ENCODE assay signal across 8 cellular contexts in the genomic region with DNA sequence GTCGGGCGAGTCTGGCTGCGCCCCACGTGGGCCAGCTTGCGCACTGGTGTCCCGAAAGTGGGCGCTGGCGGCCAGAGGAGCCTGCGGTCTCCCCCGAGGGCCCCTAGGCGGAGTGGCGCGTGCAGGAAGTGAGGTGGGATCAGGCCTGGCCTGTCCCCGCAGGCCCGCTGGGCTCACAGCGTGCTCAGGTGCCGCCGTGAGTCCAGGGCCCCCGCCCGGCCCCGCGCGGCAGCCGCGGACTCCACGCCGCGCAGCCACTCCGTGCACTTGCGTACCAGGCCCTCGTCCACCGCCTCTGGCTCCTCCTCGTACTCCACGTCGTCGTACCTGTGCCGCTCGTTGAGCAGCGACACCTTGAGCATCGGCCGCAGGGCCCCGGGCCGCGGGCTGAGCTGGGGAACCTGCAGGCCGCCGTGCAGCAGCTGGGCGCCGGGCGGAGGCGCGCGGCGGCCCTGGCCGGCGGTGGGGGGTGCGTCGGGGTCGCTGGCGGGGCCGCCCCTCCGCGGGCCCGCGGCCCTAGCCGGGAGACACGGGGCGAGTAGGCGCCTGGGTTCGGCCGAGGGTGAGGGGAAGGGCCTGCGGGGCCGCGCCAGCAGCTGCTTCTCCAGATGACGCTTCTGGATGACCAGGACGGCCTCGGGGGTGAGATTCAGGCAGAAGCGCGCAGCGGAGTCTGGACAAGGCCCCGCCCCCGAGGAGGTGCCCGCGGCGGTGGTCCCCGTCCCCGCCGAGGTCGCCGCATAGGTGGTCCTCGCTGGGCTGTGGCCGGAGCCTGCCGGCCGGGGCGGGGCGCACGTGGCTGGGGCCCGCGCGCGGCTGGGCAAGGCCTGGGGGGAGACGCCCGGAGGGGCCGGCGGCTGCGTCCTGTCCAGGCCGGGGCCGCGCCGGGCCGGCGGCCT. TPM values are rescaled to one million over a fixed set of nuclear protein-coding genes. Genes with fewer than 3 reads are reported as not detected.
DNase-seq lines count a peak whose midpoint lies in the region; ATAC-seq lines count a peak whose summit lies in the region.

No MANE protein-coding gene starts in this region.

- H3K9me3 Mint-ChIP-seq in activated T-cell treated with anti-CD3 and anti-CD28 coated beads, Interleukin-2, amount 50 U/mL, for 4 hours, result no peaks in the 10 kb centered on the region
- no peaks in the 10 kb centered on the region for H3K9me3 Mint-ChIP-seq in stimulated activated memory B cell treated with anti-CD40 and anti-IgM and Interleukin-4, amounts not matched to agents 10 μg/mL and 1 μg/mL and 100 μg/mL, for 72 hours

- no peaks in the 10 kb centered on the region for H3K36me3 Mint-ChIP-seq in activated T-cell treated with anti-CD3 and anti-CD28 coated beads, Interleukin-2, amount 50 U/mL, for 4 hours (ENCODE audit: insufficient read depth)
- no peaks in the 10 kb centered on the region for H3K36me3 Mint-ChIP-seq in stimulated activated memory B cell treated with anti-CD40 and anti-IgM and Interleukin-4, amounts not matched to agents 10 μg/mL and 1 μg/mL and 100 μg/mL, for 72 hours

- ATAC-seq in HG03025 (IDR thresholded peaks at IDR 0.05; ENCODE audit: low FRiP score, unreplicated experiment), result peak; percentile 27
- peak; percentile 58 to 67 for ATAC-seq in activated T-cell treated with anti-CD3 and anti-CD28 coated beads, Interleukin-2, amount 50 U/mL, for 4 hours
- peak; percentile 41 for ATAC-seq in stimulated activated memory B cell treated with anti-CD40 and anti-IgM and Interleukin-4, amounts not matched to agents 10 μg/mL and 1 μg/mL and 100 μg/mL, for 72 hours

- no peak overlapping the region for H3K27ac Mint-ChIP-seq in stimulated activated memory B cell treated with anti-CD40 and anti-IgM and Interleukin-4, amounts not matched to agents 10 μg/mL and 1 μg/mL and 100 μg/mL, for 72 hours

- peaks cover 54% of the 10 kb centered on the region for H3K27me3 Mint-ChIP-seq in activated T-cell treated with anti-CD3 and anti-CD28 coated beads, Interleukin-2, amount 50 U/mL, for 4 hours (ENCODE audit: low read depth)
- peaks cover 40% of the 10 kb centered on the region for H3K27me3 Mint-ChIP-seq in stimulated activated memory B cell treated with anti-CD40 and anti-IgM and Interleukin-4, amounts not matched to agents 10 μg/mL and 1 μg/mL and 100 μg/mL, for 72 hours

- DNase-seq in stimulated activated CD4-positive, alpha-beta T cell treated with anti-CD3 and anti-CD28 coated beads, Interleukin-15, amount 100 ng/mL, for 24 hours, result peak; percentile 30
- DNase-seq in stimulated activated CD4-positive, alpha-beta T cell treated with anti-CD3 and anti-CD28 coated beads, Interleukin-4, amount 100 ng/mL, for 4 hours, result no peak
- no peak for DNase-seq in activated T-cell treated with anti-CD3 and anti-CD28 coated beads, Interleukin-2, amount 50 U/mL, for 4 hours
- DNase-seq in GDM1 (lab: John Stamatoyannopoulos, UW), result no peak
- no peak for DNase-seq in NCI-H1048 (lab: John Stamatoyannopoulos, UW)

- peak overlapping the region; percentile 50 for H3K4me3 ChIP-seq in iPS-18c (ENCODE audit: insufficient read depth, low read depth, low read length)

- no peak overlapping the region for H3K4me3 Mint-ChIP-seq in activated T-cell treated with anti-CD3 and anti-CD28 coated beads, Interleukin-2, amount 50 U/mL, for 4 hours
- H3K4me3 Mint-ChIP-seq in stimulated activated memory B cell treated with anti-CD40 and anti-IgM and Interleukin-4, amounts not matched to agents 10 μg/mL and 1 μg/mL and 100 μg/mL, for 72 hours, result peak overlapping the region; percentile 70

- peaks cover 3% of the 10 kb centered on the region for H3K4me1 Mint-ChIP-seq in activated T-cell treated with anti-CD3 and anti-CD28 coated beads, Interleukin-2, amount 50 U/mL, for 4 hours (ENCODE audit: low read depth)
- H3K4me1 Mint-ChIP-seq in stimulated activated memory B cell treated with anti-CD40 and anti-IgM and Interleukin-4, amounts not matched to agents 10 μg/mL and 1 μg/mL and 100 μg/mL, for 72 hours, result peaks cover 7% of the 10 kb centered on the region

- no peaks in the 10 kb centered on the region for H3K9me3 ChIP-seq in iPS-18c (ENCODE audit: control insufficient read depth, insufficient read depth, low read length)

RNA-seq across cellular contexts. Expression of a gene that starts 0.9 kb away (rescaled TPM):
- total RNA-seq in activated T-cell treated with anti-CD3 and anti-CD28 coated beads, Interleukin-2, amount 50 U/mL, for 4 hours, result under 1 TPM in 1 of 3 donors, not detected in 2; 0.05 TPM

RNA-seq across cellular contexts. Expression of a gene that starts 35.0 kb away (rescaled TPM):
- total RNA-seq in activated T-cell treated with anti-CD3 and anti-CD28 coated beads, Interleukin-2, amount 50 U/mL, for 4 hours, result 10 to 100 TPM; 58.7 to 65.4 (median 60.7) TPM
